ENCODE assay signal across 3 cellular contexts in genomic region chr15:63196846-63197245, GRCh38.
TF ChIP-seq lines count a peak whose summit lies in the region.

No MANE protein-coding gene starts in this region.

TF ChIP-seq in SK-N-SH, 30 proteins besides CTCF, POLR2A, EP300 and RAD21 (continued from another document):
- TF ChIP-seq NRF1 (IDR thresholded peaks at IDR 0.05; ENCODE audit: low read depth, low read length) (no peak), NFIC (IDR thresholded peaks at IDR 0.05; ENCODE audit: borderline replicate concordance) (no peak), JUND (IDR thresholded peaks at IDR 0.05) (no peak), GABPA (IDR thresholded peaks at IDR 0.05; ENCODE audit: low read depth) (no peak), SMC3 (IDR thresholded peaks at IDR 0.05; ENCODE audit: low read depth, low read length) (no peak), POLR2AphosphoS5 (IDR thresholded peaks at IDR 0.05; ENCODE audit: low read depth, low read length) (no peak), RCOR1 (IDR thresholded peaks at IDR 0.05; ENCODE audit: low read length) (no peak), MEF2A (IDR thresholded peaks at IDR 0.05; ENCODE audit: borderline replicate concordance, low read depth) (no peak), FOXM1 (IDR thresholded peaks at IDR 0.05; ENCODE audit: low read depth) (no peak), PBX3 (IDR thresholded peaks at IDR 0.05) (no peak), MAX (IDR thresholded peaks at IDR 0.05; ENCODE audit: low read depth) (no peak), FOSL2 (IDR thresholded peaks at IDR 0.05; ENCODE audit: borderline replicate concordance, low read depth) (no peak), YY1 (IDR thresholded peaks at IDR 0.05; ENCODE audit: low read depth) (no peak), FOXJ3 (CRISPR knock-in tag; IDR thresholded peaks at IDR 0.05) (no peak)

TF ChIP-seq in SK-N-SH treated with all-trans-retinoic acid at 6 μM for 48 hours, 23 proteins besides CTCF, POLR2A, EP300 and RAD21 (continued from another document and continues in another):
- TF ChIP-seq ARNTL (CRISPR knock-in tag; IDR thresholded peaks at IDR 0.05; ENCODE audit: borderline replicate concordance, low read depth) = no peak
- TF ChIP-seq PPARA (CRISPR knock-in tag; IDR thresholded peaks at IDR 0.05; ENCODE audit: borderline replicate concordance) = no peak
- TF ChIP-seq TSHZ2 (CRISPR knock-in tag; IDR thresholded peaks at IDR 0.05) = no peak
- TF ChIP-seq RARB (CRISPR knock-in tag; IDR thresholded peaks at IDR 0.05) = no peak
- TF ChIP-seq TOX (CRISPR knock-in tag; IDR thresholded peaks at IDR 0.05; ENCODE audit: borderline replicate concordance) = no peak
- TF ChIP-seq ZFP3 (CRISPR knock-in tag; IDR thresholded peaks at IDR 0.05) = no peak
- TF ChIP-seq ZNF70 (CRISPR knock-in tag; IDR thresholded peaks at IDR 0.05) = no peak
- TF ChIP-seq SNAI2 (CRISPR knock-in tag; IDR thresholded peaks at IDR 0.05) = no peak
- no peak for TF ChIP-seq ESRRG (CRISPR knock-in tag; IDR thresholded peaks at IDR 0.05)
- no peak for TF ChIP-seq CSRNP3 (CRISPR knock-in tag; IDR thresholded peaks at IDR 0.05)
- TF ChIP-seq ISL1 (CRISPR knock-in tag; IDR thresholded peaks at IDR 0.05) = no peak
- no peak for TF ChIP-seq ZNF565 (CRISPR knock-in tag; conservative IDR thresholded peaks at IDR 0.05; ENCODE audit: low read depth)
- no peak for TF ChIP-seq POU6F1 (CRISPR knock-in tag; IDR thresholded peaks at IDR 0.05; ENCODE audit: borderline replicate concordance, low read depth)
- TF ChIP-seq CREB5 (CRISPR knock-in tag; IDR thresholded peaks at IDR 0.05; ENCODE audit: low read depth) = no peak
- TF ChIP-seq ZC3H10 (CRISPR knock-in tag; IDR thresholded peaks at IDR 0.05) = no peak
- TF ChIP-seq PATZ1 (CRISPR knock-in tag; IDR thresholded peaks at IDR 0.05; ENCODE audit: borderline replicate concordance) = no peak

TF ChIP-seq in HEK293, 187 proteins besides CTCF, POLR2A, EP300 and RAD21 (continued from another document):
- TF ChIP-seq GLIS2 (tag by site-specific recombination; IDR thresholded peaks at IDR 0.05) = no peak
- TF ChIP-seq ZNF302 (tag by site-specific recombination; IDR thresholded peaks at IDR 0.05; ENCODE audit: low read depth) = no peak
- no peak for TF ChIP-seq ZNF18 (tag by site-specific recombination; IDR thresholded peaks at IDR 0.05)
- TF ChIP-seq PRDM10 (tag by site-specific recombination; IDR thresholded peaks at IDR 0.05) = no peak
- 0 out of 2 replicates have a peak, but pooled peaks have one; percentile 18 for TF ChIP-seq SCRT1 (tag by site-specific recombination; IDR thresholded peaks at IDR 0.05; ENCODE audit: borderline replicate concordance)
- no peak for TF ChIP-seq FEZF1 (tag by site-specific recombination; IDR thresholded peaks at IDR 0.05)
- TF ChIP-seq SCRT2 (tag by site-specific recombination; IDR thresholded peaks at IDR 0.05) = peak; percentile 92
- no peak for TF ChIP-seq ZNF274 (IDR thresholded peaks at IDR 0.05; ENCODE audit: low read length)
- no peak for TF ChIP-seq ZNF274 (tag by site-specific recombination; IDR thresholded peaks at IDR 0.05; ENCODE audit: borderline replicate concordance)
- TF ChIP-seq ZNF423 (tag by site-specific recombination; IDR thresholded peaks at IDR 0.05) = no peak
- no peak for TF ChIP-seq ZNF280D (tag by site-specific recombination; IDR thresholded peaks at IDR 0.05)
- no peak for TF ChIP-seq ZFP3 (tag by site-specific recombination; IDR thresholded peaks at IDR 0.05; ENCODE audit: low read depth)
- no peak for TF ChIP-seq ZNF426 (tag by site-specific recombination; IDR thresholded peaks at IDR 0.05)
- no peak for TF ChIP-seq REPIN1 (tag by site-specific recombination; IDR thresholded peaks at IDR 0.05; ENCODE audit: low read depth)
- TF ChIP-seq ELK4 (IDR thresholded peaks at IDR 0.05; ENCODE audit: borderline replicate concordance, low read depth, low read length) = no peak
